Comparison of ENCODE assay signal across 17 cellular contexts in genomic region chr22:42938449-42938848, GRCh38.
A peak's percentile ranks its signal among the peaks of the same experiment; 100 is the strongest.
DNase-seq lines count a peak whose midpoint lies in the region; ATAC-seq and TF ChIP-seq lines count a peak whose summit lies in the region.
"Had no signal": no experiment of that assay in that cellular context is flagged by ENCODE, and none has a peak within 500 bp of the region (broad histone marks: within the 10 kb centered on the region; RNA-seq: fewer than 3 reads in every experiment).

No MANE protein-coding gene starts in this region.

- H3K79me2 ChIP-seq in hepatocyte = peaks cover 88% of the 10 kb centered on the region

- DNase-seq in brain microvascular endothelial cell (no peak), hepatocyte (ENCODE audit: low spot score) (no peak), SHP77 treated with DMSO at 0.1 percent for 48 hours (lab: John Stamatoyannopoulos, UW) (no peak), DMS114 treated with DMSO at 0.1 percent for 48 hours (lab: John Stamatoyannopoulos, UW; ENCODE audit: unreplicated experiment) (no peak)
- DNase-seq in activated CD4-positive, alpha-beta memory T cell treated with anti-CD3 and anti-CD28 coated beads, Interleukin-2, amount 10 ng/mL, durations not matched to agents 7 days and 5 days = no peak
- no peak for DNase-seq in stimulated activated naive B cell treated with anti-CD40 and anti-IgM and Interleukin-4, amounts not matched to agents 10 μg/mL and 1 μg/mL and 100 μg/mL, for 72 hours
- DNase-seq: activated B cell treated with CpG ODN at 0.5 μM for 24 hours, DMS79, H7, immature natural killer cell, NCI-H146, NCI-H524 treated with DMSO at 0.1 percent for 48 hours, occipital lobe had no signal

- peaks cover 3 to 20% (median 6%) of the 10 kb centered on the region in 11 experiments; a peak in 14 of 22 replicates for H3K36me3 ChIP-seq in BLaER1 treated with 17β-estradiol and CSF1 and Interleukin-3, amounts not matched to agents 10 nM and 100 nM
- H3K36me3 ChIP-seq in brain microvascular endothelial cell (replicated peaks) = no peaks in the 10 kb centered on the region
- no peaks in the 10 kb centered on the region for H3K36me3 ChIP-seq in hepatocyte (replicated peaks; ENCODE audit: insufficient read depth, low read depth)
- no peaks in the 10 kb centered on the region for H3K36me3 ChIP-seq in rectal smooth muscle tissue (ENCODE audit: control insufficient read depth, insufficient read depth, low read length)
- H3K36me3 ChIP-seq: cardiac muscle cell had no signal

- H3K27ac Mint-ChIP-seq in activated CD4-positive, alpha-beta memory T cell treated with anti-CD3 and anti-CD28 coated beads, Interleukin-2, amount 10 ng/mL, durations not matched to agents 7 days and 5 days = no peak overlapping the region
- H3K27ac Mint-ChIP-seq in stimulated activated naive B cell treated with anti-CD40 and anti-IgM and Interleukin-4, amounts not matched to agents 10 μg/mL and 1 μg/mL and 100 μg/mL, for 72 hours = no peak overlapping the region

- TF ChIP-seq CTCF in brain microvascular endothelial cell (IDR thresholded peaks at IDR 0.05; ENCODE audit: low read depth, low read length, missing control alignments) (no peak), hepatocyte (IDR thresholded peaks at IDR 0.05; ENCODE audit: poor library complexity) (no peak)

- no peak overlapping the region; a peak in 1 of 22 replicates for H3K9ac ChIP-seq in BLaER1 treated with 17β-estradiol and CSF1 and Interleukin-3, amounts not matched to agents 10 nM and 100 nM
- peak overlapping the region; percentile 16 for H3K9ac ChIP-seq in rectal smooth muscle tissue (ENCODE audit: low read length)

- H3K9me3 Mint-ChIP-seq in activated CD4-positive, alpha-beta memory T cell treated with anti-CD3 and anti-CD28 coated beads, Interleukin-2, amount 10 ng/mL, durations not matched to agents 7 days and 5 days = no peaks in the 10 kb centered on the region
- peaks cover 0 to 2% of the 10 kb centered on the region in 2 donors for H3K9me3 Mint-ChIP-seq in stimulated activated naive B cell treated with anti-CD40 and anti-IgM and Interleukin-4, amounts not matched to agents 10 μg/mL and 1 μg/mL and 100 μg/mL, for 72 hours
- H3K9me3 Mint-ChIP-seq: activated B cell treated with CpG ODN at 0.5 μM for 24 hours, immature natural killer cell had no signal

- no peaks in the 10 kb centered on the region for H3K9me3 ChIP-seq in BLaER1 treated with 17β-estradiol and CSF1 and Interleukin-3, amounts not matched to agents 10 nM and 100 nM (replicated peaks in 1 of 11)
- no peaks in the 10 kb centered on the region for H3K9me3 ChIP-seq in hepatocyte (ENCODE audit: low read depth)
- H3K9me3 ChIP-seq: SJSA1 had no signal

- no peak overlapping the region for H3K4me3 ChIP-seq in BLaER1 treated with 17β-estradiol and CSF1 and Interleukin-3, amounts not matched to agents 10 nM and 100 nM
- H3K4me3 ChIP-seq in brain microvascular endothelial cell (ENCODE audit: low read depth, low read length) (no peak overlapping the region), hepatocyte (no peak overlapping the region), rectal smooth muscle tissue (ENCODE audit: low read length) (no peak overlapping the region)
- H3K4me3 ChIP-seq: cardiac muscle cell, SJSA1 had no signal

- peaks cover 43% of the 10 kb centered on the region for H3K4me1 Mint-ChIP-seq in activated CD4-positive, alpha-beta memory T cell treated with anti-CD3 and anti-CD28 coated beads, Interleukin-2, amount 10 ng/mL, durations not matched to agents 7 days and 5 days
- H3K4me1 Mint-ChIP-seq in stimulated activated naive B cell treated with anti-CD40 and anti-IgM and Interleukin-4, amounts not matched to agents 10 μg/mL and 1 μg/mL and 100 μg/mL, for 72 hours = peaks cover 52 to 82% of the 10 kb centered on the region in 2 donors

- H3K27ac ChIP-seq in BLaER1 treated with 17β-estradiol and CSF1 and Interleukin-3, amounts not matched to agents 10 nM and 100 nM = peak overlapping the region in 8 of 11 experiments; percentile 34 to 99 (median 81); a peak in 10 of 22 replicates
- H3K27ac ChIP-seq in brain microvascular endothelial cell (peak overlapping the region; percentile 94), hepatocyte (peak overlapping the region; percentile 88), rectal smooth muscle tissue (ENCODE audit: low read depth, low read length) (peak overlapping the region; percentile 83)
- H3K27ac ChIP-seq: cardiac muscle cell had no signal

- no peak for ATAC-seq in stimulated activated naive B cell treated with anti-CD40 and anti-IgM and Interleukin-4, amounts not matched to agents 10 μg/mL and 1 μg/mL and 100 μg/mL, for 72 hours (replicated peaks)

- H3K4me3 Mint-ChIP-seq in activated CD4-positive, alpha-beta memory T cell treated with anti-CD3 and anti-CD28 coated beads, Interleukin-2, amount 10 ng/mL, durations not matched to agents 7 days and 5 days = no peak overlapping the region
- no peak overlapping the region for H3K4me3 Mint-ChIP-seq in stimulated activated naive B cell treated with anti-CD40 and anti-IgM and Interleukin-4, amounts not matched to agents 10 μg/mL and 1 μg/mL and 100 μg/mL, for 72 hours

- CTCF ChIA-PET in activated CD4-positive, alpha-beta memory T cell treated with anti-CD3 and anti-CD28 coated beads, Interleukin-2, amount 10 ng/mL, durations not matched to agents 7 days and 5 days (lab: Charles Lee) = no interaction called here

- POLR2A ChIA-PET in activated CD4-positive, alpha-beta memory T cell treated with anti-CD3 and anti-CD28 coated beads, Interleukin-2, amount 10 ng/mL, durations not matched to agents 7 days and 5 days (lab: Charles Lee) = no interaction called here

- peaks cover 33 to 95% (median 49%) of the 10 kb centered on the region in 11 experiments; a peak in 20 of 22 replicates for H4K20me1 ChIP-seq in BLaER1 treated with 17β-estradiol and CSF1 and Interleukin-3, amounts not matched to agents 10 nM and 100 nM
- peaks cover 12% of the 10 kb centered on the region for H4K20me1 ChIP-seq in hepatocyte (ENCODE audit: insufficient read depth, poor library complexity, severe bottlenecking)

- no peaks in the 10 kb centered on the region for H3K27me3 ChIP-seq in BLaER1 treated with 17β-estradiol and CSF1 and Interleukin-3, amounts not matched to agents 10 nM and 100 nM
- H3K27me3 ChIP-seq in brain microvascular endothelial cell (replicated peaks) (no peaks in the 10 kb centered on the region), hepatocyte (no peaks in the 10 kb centered on the region), rectal smooth muscle tissue (ENCODE audit: control insufficient read depth, insufficient read depth, low read length) (no peaks in the 10 kb centered on the region)
- H3K27me3 ChIP-seq: cardiac muscle cell, SJSA1 had no signal

- no peaks in the 10 kb centered on the region for H3K9me2 ChIP-seq in hepatocyte (replicated peaks; ENCODE audit: insufficient read depth)

- H3K4me1 ChIP-seq in BLaER1 treated with 17β-estradiol and CSF1 and Interleukin-3, amounts not matched to agents 10 nM and 100 nM = peaks cover 69 to 79% (median 73%) of the 10 kb centered on the region in 10 experiments
- H3K4me1 ChIP-seq in hepatocyte (ENCODE audit: insufficient read depth) (peaks cover 49% of the 10 kb centered on the region), rectal smooth muscle tissue (ENCODE audit: control insufficient read depth, insufficient read depth, low read length) (peaks cover 59% of the 10 kb centered on the region)

- no peak overlapping the region for H2AFZ ChIP-seq in hepatocyte

- no peaks in the 10 kb centered on the region for H3K27me3 Mint-ChIP-seq in activated CD4-positive, alpha-beta memory T cell treated with anti-CD3 and anti-CD28 coated beads, Interleukin-2, amount 10 ng/mL, durations not matched to agents 7 days and 5 days
- no peaks in the 10 kb centered on the region for H3K27me3 Mint-ChIP-seq in stimulated activated naive B cell treated with anti-CD40 and anti-IgM and Interleukin-4, amounts not matched to agents 10 μg/mL and 1 μg/mL and 100 μg/mL, for 72 hours
- H3K27me3 Mint-ChIP-seq: activated B cell treated with CpG ODN at 0.5 μM for 24 hours had no signal

- no peaks in the 10 kb centered on the region for H3K36me3 Mint-ChIP-seq in activated CD4-positive, alpha-beta memory T cell treated with anti-CD3 and anti-CD28 coated beads, Interleukin-2, amount 10 ng/mL, durations not matched to agents 7 days and 5 days (ENCODE audit: low read depth)
- H3K36me3 Mint-ChIP-seq in stimulated activated naive B cell treated with anti-CD40 and anti-IgM and Interleukin-4, amounts not matched to agents 10 μg/mL and 1 μg/mL and 100 μg/mL, for 72 hours = peaks cover 0 to 11% of the 10 kb centered on the region in 2 donors

- 92% methylated on average over 7 of the region's 7 CpGs for WGBS in hepatocyte (ENCODE audit: low lambda C conversion rate, missing lambda C conversion rate)

- peak overlapping the region in 10 of 11 experiments; percentile 66 to 100 (median 96); a peak in 19 of 22 replicates for H3K4me2 ChIP-seq in BLaER1 treated with 17β-estradiol and CSF1 and Interleukin-3, amounts not matched to agents 10 nM and 100 nM
- no peak overlapping the region for H3K4me2 ChIP-seq in hepatocyte

- in situ Hi-C loops in brain microvascular endothelial cell (cut with HindIII; ENCODE audit: low pct_ligation_motif_present, low sequenced_read_pairs) = no loop called here
